1 cellular context compared by ENCODE assay signal in the genomic region with DNA sequence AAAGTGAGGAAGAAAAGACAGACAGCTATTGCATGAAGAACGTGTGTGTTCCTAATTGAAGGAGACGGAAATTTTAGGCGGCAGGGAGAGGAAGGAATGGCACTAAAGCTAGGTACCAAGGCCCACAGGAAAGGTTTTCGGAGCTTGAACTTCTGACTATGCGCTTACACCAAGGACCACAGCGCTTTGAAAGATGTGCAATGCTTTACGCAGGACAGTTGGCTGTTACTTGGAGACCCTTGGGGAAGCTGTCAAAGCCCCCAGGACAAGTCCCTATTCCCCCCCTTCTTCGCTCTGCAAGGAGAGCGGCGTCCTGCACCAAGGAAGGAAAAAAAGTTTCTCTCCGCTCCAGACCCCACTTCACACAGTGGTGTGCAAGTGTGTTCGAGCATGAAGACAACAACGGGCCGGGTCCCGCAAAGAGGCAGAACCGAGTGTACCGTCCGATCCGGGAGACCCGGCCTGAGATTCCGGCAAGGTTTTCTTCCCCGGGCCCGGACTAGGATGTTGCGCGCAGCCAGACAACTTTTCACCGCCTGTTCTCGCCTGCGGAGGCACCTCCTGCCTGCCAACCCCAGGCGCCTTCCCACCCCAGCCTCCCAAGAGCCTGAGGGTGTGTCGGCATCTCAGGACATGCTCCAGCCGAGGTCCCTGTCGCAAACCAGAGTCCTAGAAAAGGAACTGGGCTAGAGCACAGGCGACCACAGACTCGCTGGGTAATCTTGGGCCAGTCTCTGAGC.
TF ChIP-seq lines count a peak whose summit lies in the region.

No MANE protein-coding gene starts in this region.

TF ChIP-seq in A549, 52 proteins besides CTCF, POLR2A, EP300 and RAD21 (continued from another document):
- TF ChIP-seq, protein P1, sequence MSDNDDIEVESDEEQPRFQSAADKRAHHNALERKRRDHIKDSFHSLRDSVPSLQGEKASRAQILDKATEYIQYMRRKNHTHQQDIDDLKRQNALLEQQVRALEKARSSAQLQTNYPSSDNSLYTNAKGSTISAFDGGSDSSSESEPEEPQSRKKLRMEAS (IDR thresholded peaks at IDR 0.05), result no peak
- TF ChIP-seq, protein P2, sequence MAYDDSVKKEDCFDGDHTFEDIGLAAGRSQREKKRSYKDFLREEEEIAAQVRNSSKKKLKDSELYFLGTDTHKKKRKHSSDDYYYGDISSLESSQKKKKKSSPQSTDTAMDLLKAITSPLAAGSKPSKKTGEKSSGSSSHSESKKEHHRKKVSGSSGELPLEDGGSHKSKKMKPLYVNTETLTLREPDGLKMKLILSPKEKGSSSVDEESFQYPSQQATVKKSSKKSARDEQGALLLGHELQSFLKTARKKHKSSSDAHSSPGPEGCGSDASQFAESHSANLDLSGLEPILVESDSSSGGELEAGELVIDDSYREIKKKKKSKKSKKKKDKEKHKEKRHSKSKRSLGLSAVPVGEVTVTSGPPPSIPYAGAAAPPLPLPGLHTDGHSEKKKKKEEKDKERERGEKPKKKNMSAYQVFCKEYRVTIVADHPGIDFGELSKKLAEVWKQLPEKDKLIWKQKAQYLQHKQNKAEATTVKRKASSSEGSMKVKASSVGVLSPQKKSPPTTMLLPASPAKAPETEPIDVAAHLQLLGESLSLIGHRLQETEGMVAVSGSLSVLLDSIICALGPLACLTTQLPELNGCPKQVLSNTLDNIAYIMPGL (CRISPR knock-in tag; IDR thresholded peaks at IDR 0.05; ENCODE audit: borderline replicate concordance), result no peak
- TF ChIP-seq, protein P3, sequence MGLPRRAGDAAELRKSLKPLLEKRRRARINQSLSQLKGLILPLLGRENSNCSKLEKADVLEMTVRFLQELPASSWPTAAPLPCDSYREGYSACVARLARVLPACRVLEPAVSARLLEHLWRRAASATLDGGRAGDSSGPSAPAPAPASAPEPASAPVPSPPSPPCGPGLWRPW (IDR thresholded peaks at IDR 0.05), result no peak
- TF ChIP-seq ZSCAN20 (CRISPR knock-in tag; IDR thresholded peaks at IDR 0.05), result no peak
- TF ChIP-seq RNF2 (IDR thresholded peaks at IDR 0.05; ENCODE audit: borderline replicate concordance, low read depth), result no peak
- TF ChIP-seq HDAC2 (IDR thresholded peaks at IDR 0.05), result no peak
- no peak for TF ChIP-seq NPAS2 (CRISPR knock-in tag; IDR thresholded peaks at IDR 0.05; ENCODE audit: borderline replicate concordance)
- TF ChIP-seq SMC3 (IDR thresholded peaks at IDR 0.05), result no peak
- no peak for TF ChIP-seq POLR2AphosphoS2 (conservative IDR thresholded peaks at IDR 0.05; ENCODE audit: low read length)
- TF ChIP-seq HEYL (CRISPR knock-in tag; IDR thresholded peaks at IDR 0.05), result no peak
- TF ChIP-seq HOXA7 (CRISPR knock-in tag; IDR thresholded peaks at IDR 0.05), result no peak
TF ChIP-seq in A549: peak in this region for 0.
